Comparison of ENCODE assay signal across 8 cellular contexts in genomic region chr5:179700401-179700918, GRCh38. TPM values are rescaled to one million over a fixed set of nuclear protein-coding genes. Genes with fewer than 3 reads are reported as not detected.
DNase-seq lines count a peak whose midpoint lies in the region; ATAC-seq and TF ChIP-seq lines count a peak whose summit lies in the region.

No MANE protein-coding gene starts in this region.

- H3K27me3 Mint-ChIP-seq in activated naive CD4-positive, alpha-beta T cell treated with anti-CD3 and anti-CD28 coated beads, Interleukin-2, amount 10 ng/mL, durations not matched to agents 7 days and 5 days, result no peaks in the 10 kb centered on the region
- no peaks in the 10 kb centered on the region for H3K27me3 Mint-ChIP-seq in activated B cell treated with CpG ODN at 0.5 μM for 24 hours

- H3K27ac ChIP-seq in iPS-20b (ENCODE audit: low read length), result peak overlapping the region; percentile 5
- H3K27ac ChIP-seq in thymus (ENCODE audit: low read depth), result no peak overlapping the region

- H3K36me3 ChIP-seq in iPS-20b (ENCODE audit: insufficient read depth, low read depth, low read length) (peaks cover 37% of the 10 kb centered on the region), thymus (ENCODE audit: control insufficient read depth, insufficient read depth) (no peaks in the 10 kb centered on the region)

- peaks cover 54% of the 10 kb centered on the region for H3K4me1 Mint-ChIP-seq in activated naive CD4-positive, alpha-beta T cell treated with anti-CD3 and anti-CD28 coated beads, Interleukin-2, amount 10 ng/mL, durations not matched to agents 7 days and 5 days
- H3K4me1 Mint-ChIP-seq in activated B cell treated with CpG ODN at 0.5 μM for 24 hours, result peaks cover 48% of the 10 kb centered on the region

- H3K27me3 ChIP-seq in iPS-20b (ENCODE audit: insufficient read depth, low read length) (no peaks in the 10 kb centered on the region), thymus (ENCODE audit: control insufficient read depth, insufficient read depth) (no peaks in the 10 kb centered on the region)

- CTCF ChIA-PET in activated naive CD4-positive, alpha-beta T cell treated with anti-CD3 and anti-CD28 coated beads, Interleukin-2, amount 10 ng/mL, durations not matched to agents 7 days and 5 days (lab: Charles Lee), result interaction anchor here (1.2 kb wide), 1 partner anchor 29 kb away, joined by 4 read pairs; no protein-coding TSS in a partner anchor
- CTCF ChIA-PET in activated B cell treated with CpG ODN at 0.5 μM for 24 hours (lab: Charles Lee), result no interaction called here

- H3K4me3 ChIP-seq in iPS-20b (ENCODE audit: low read length) (peak overlapping the region; percentile 93), thymus (ENCODE audit: low read length) (peak overlapping the region; percentile 27)

- intact Hi-C loops in activated B cell treated with CpG ODN at 0.5 μM for 24 hours (cut with micrococcal nuclease), result no loop called here
- intact Hi-C loops in posterior cingulate gyrus (cut with DNase I), result no loop called here

- H3K9ac ChIP-seq in iPS-20b (ENCODE audit: low read depth, low read length), result peak overlapping the region; percentile 97; the same call in 1 of the 2 replicates

- ATAC-seq in activated B cell treated with CpG ODN at 0.5 μM for 24 hours (ENCODE audit: low read depth), result no peak

- 75% methylated on average over 7 of the region's 7 CpGs for WGBS in thymus

- no peaks in the 10 kb centered on the region for H3K9me3 ChIP-seq in iPS-20b (ENCODE audit: insufficient read depth, low read depth, low read length)
- no peaks in the 10 kb centered on the region for H3K9me3 ChIP-seq in thymus (ENCODE audit: control insufficient read depth)

- H3K4me3 Mint-ChIP-seq in activated naive CD4-positive, alpha-beta T cell treated with anti-CD3 and anti-CD28 coated beads, Interleukin-2, amount 10 ng/mL, durations not matched to agents 7 days and 5 days, result peak overlapping the region; percentile 91
- peak overlapping the region; percentile 97 for H3K4me3 Mint-ChIP-seq in activated B cell treated with CpG ODN at 0.5 μM for 24 hours

- peak overlapping the region; percentile 98 for H3K27ac Mint-ChIP-seq in activated naive CD4-positive, alpha-beta T cell treated with anti-CD3 and anti-CD28 coated beads, Interleukin-2, amount 10 ng/mL, durations not matched to agents 7 days and 5 days
- peak overlapping the region; percentile 50 for H3K27ac Mint-ChIP-seq in activated B cell treated with CpG ODN at 0.5 μM for 24 hours

- H3K9me3 Mint-ChIP-seq in activated naive CD4-positive, alpha-beta T cell treated with anti-CD3 and anti-CD28 coated beads, Interleukin-2, amount 10 ng/mL, durations not matched to agents 7 days and 5 days, result no peaks in the 10 kb centered on the region
- H3K9me3 Mint-ChIP-seq in activated B cell treated with CpG ODN at 0.5 μM for 24 hours, result no peaks in the 10 kb centered on the region

- no peak for TF ChIP-seq CTCF in activated B cell treated with CpG ODN at 0.5 μM for 24 hours (IDR thresholded peaks at IDR 0.05)

- H3K4me1 ChIP-seq in iPS-20b (ENCODE audit: insufficient read depth, low read length), result peaks cover 12% of the 10 kb centered on the region; the same call in 1 of the 2 replicates
- peaks cover 13% of the 10 kb centered on the region for H3K4me1 ChIP-seq in thymus (ENCODE audit: control insufficient read depth, insufficient read depth, low read length)

- H3K36me3 Mint-ChIP-seq in activated naive CD4-positive, alpha-beta T cell treated with anti-CD3 and anti-CD28 coated beads, Interleukin-2, amount 10 ng/mL, durations not matched to agents 7 days and 5 days, result peaks cover 38% of the 10 kb centered on the region
- peaks cover 43% of the 10 kb centered on the region for H3K36me3 Mint-ChIP-seq in activated B cell treated with CpG ODN at 0.5 μM for 24 hours (ENCODE audit: low read depth)

- no peak for DNase-seq in activated naive CD4-positive, alpha-beta T cell treated with anti-CD3 and anti-CD28 coated beads, Interleukin-2, amount 10 ng/mL, durations not matched to agents 7 days and 5 days
- DNase-seq in activated naive CD4-positive, alpha-beta T cell (lab: John Stamatoyannopoulos, UW), result no peak
- DNase-seq in activated B cell treated with CpG ODN at 0.5 μM for 24 hours, result no peak
- DNase-seq in DMS79 treated with DMSO at 0.1 percent for 48 hours (lab: John Stamatoyannopoulos, UW), result no peak
- no peak for DNase-seq in glomerular visceral epithelial cell (ENCODE audit: extremely low spot score)
- no peak for DNase-seq in posterior cingulate gyrus

- POLR2A ChIA-PET in activated B cell treated with CpG ODN at 0.5 μM for 24 hours (lab: Charles Lee), result interaction anchor here (0.7 to 5.4 kb wide), 8 partner anchors 21 to 150 kb away, joined by 3 to 35 read pairs (median 6); partner anchors contain the start of genes CBY3, HNRNPH1, MAML1 and RUFY1

RNA-seq across cellular contexts. Expression of gene CANX, which starts 1.7 kb away (rescaled TPM):
- 318 and 332 TPM in 2 replicates for total RNA-seq in activated B cell treated with CpG ODN at 0.5 μM for 24 hours
- polyA plus RNA-seq in thymus, result 86.1 TPM

RNA-seq across cellular contexts. Expression of gene CBY3, which starts 19.6 kb away (rescaled TPM):
- not detected in 2 replicates for total RNA-seq in activated B cell treated with CpG ODN at 0.5 μM for 24 hours
- polyA plus RNA-seq in thymus, result 0.07 TPM

RNA-seq across cellular contexts. Expression of gene MAML1, which starts 32.2 kb away (rescaled TPM):
- 33.6 and 38.8 TPM in 2 replicates for total RNA-seq in activated B cell treated with CpG ODN at 0.5 μM for 24 hours
- polyA plus RNA-seq in thymus, result 13.3 TPM
